In genomic region chr7:148304456-148304855, GRCh38 we compare ENCODE assay signal across 10 cellular contexts.
A peak's percentile ranks its signal among the peaks of the same experiment; 100 is the strongest.
DNase-seq lines count a peak whose midpoint lies in the region; ATAC-seq and TF ChIP-seq lines count a peak whose summit lies in the region.
"Had no signal": no experiment of that assay in that cellular context is flagged by ENCODE, and none has a peak within 500 bp of the region (broad histone marks: within the 10 kb centered on the region; RNA-seq: fewer than 3 reads in every experiment).

No MANE protein-coding gene starts in this region.

- no peaks in the 10 kb centered on the region for H3K36me3 Mint-ChIP-seq in immature natural killer cell

- H3K9me3 ChIP-seq in A673 (ENCODE audit: low read depth, low read length, poor library complexity, severe bottlenecking) (no peaks in the 10 kb centered on the region), SU-DHL-6 (ENCODE audit: insufficient read depth, low read length) (no peaks in the 10 kb centered on the region), prostate gland (no peaks in the 10 kb centered on the region)
- H3K9me3 ChIP-seq: lower lobe of right lung had no signal

- H3K4me3 ChIP-seq in A673 (ENCODE audit: low read depth, low read length, poor library complexity, severe bottlenecking) (no peak overlapping the region), SU-DHL-6 (ENCODE audit: insufficient read depth, low read length, poor library complexity, severe bottlenecking) (no peak overlapping the region), prostate gland (no peak overlapping the region)
- H3K4me3 ChIP-seq: lower lobe of right lung had no signal

- no peak overlapping the region for H2AFZ ChIP-seq in SU-DHL-6 (ENCODE audit: low read depth, low read length, severe bottlenecking)

- peak overlapping the region in 1 of 6 donors; percentile 40 for H3K27ac Mint-ChIP-seq in immature natural killer cell

- H4K20me1 ChIP-seq in SU-DHL-6 (ENCODE audit: low read depth, low read length): no peaks in the 10 kb centered on the region

- WGBS in prostate gland: 68% methylated on average over 1 of the region's 1 CpG

- H3K9me3 Mint-ChIP-seq in immature natural killer cell: peaks cover 0 to 1% (median 0%) of the 10 kb centered on the region in 6 donors

- H3K4me3 Mint-ChIP-seq in immature natural killer cell: peak overlapping the region in 1 of 5 donors; percentile 53

- ATAC-seq in GM19035 (IDR thresholded peaks at IDR 0.05; ENCODE audit: unreplicated experiment): peak; percentile 67
- ATAC-seq in HG03108 (IDR thresholded peaks at IDR 0.05; ENCODE audit: unreplicated experiment): peak; percentile 73
- no peak for ATAC-seq in left ventricle myocardium superior
- no peak for ATAC-seq in GM21381 (IDR thresholded peaks at IDR 0.05; ENCODE audit: unreplicated experiment)

- POLR2A ChIA-PET in A673 (lab: Charles Lee; ENCODE audit: low non-redundant PET): no interaction called here

- H3F3A ChIP-seq in SU-DHL-6 (ENCODE audit: insufficient read depth): no peaks in the 10 kb centered on the region

- H3K27me3 ChIP-seq in A673 (replicated peaks; ENCODE audit: insufficient read depth, low read depth, low read length, poor library complexity): no peaks in the 10 kb centered on the region
- no peaks in the 10 kb centered on the region for H3K27me3 ChIP-seq in SU-DHL-6 (ENCODE audit: low read length)
- no peaks in the 10 kb centered on the region for H3K27me3 ChIP-seq in prostate gland (replicated peaks; ENCODE audit: insufficient read depth)

- H3K4me1 Mint-ChIP-seq in immature natural killer cell: peaks cover 9 to 30% of the 10 kb centered on the region in 2 donors

- BruUV-seq in A673 (replicated peaks; lab: Mats Ljungman, UMichigan): no TSS peak

- DNase-seq in A673 (ENCODE audit: low spot score) (no peak), prostate gland (ENCODE audit: low spot score) (no peak), immature natural killer cell (no peak), left ventricle myocardium superior (no peak)
- DNase-seq: C1 segment of cervical spinal cord, lower lobe of right lung had no signal

- peak overlapping the region; percentile 29 for H3K4me2 ChIP-seq in SU-DHL-6 (ENCODE audit: low read depth, low read length, poor library complexity, severe bottlenecking)

- TF ChIP-seq POLR2A in prostate gland (IDR thresholded peaks at IDR 0.05): no peak

- H3K4me1 ChIP-seq in A673 (ENCODE audit: insufficient read depth, low read length, poor library complexity, severe bottlenecking) (peaks cover 27% of the 10 kb centered on the region), prostate gland (replicated peaks) (no peaks in the 10 kb centered on the region)
- H3K4me1 ChIP-seq: lower lobe of right lung had no signal

- TF ChIP-seq CTCF in A673 (conservative IDR thresholded peaks at IDR 0.05; ENCODE audit: low read depth, low read length): no peak
- TF ChIP-seq CTCF in SU-DHL-6 (IDR thresholded peaks at IDR 0.05; ENCODE audit: insufficient read depth, low read length, poor library complexity, severe bottlenecking): no peak
- TF ChIP-seq CTCF in prostate gland (IDR thresholded peaks at IDR 0.05): no peak

- H3K27ac ChIP-seq in A673 (ENCODE audit: low read depth, low read length, poor library complexity, severe bottlenecking): peak overlapping the region; percentile 29
- H3K27ac ChIP-seq in SU-DHL-6 (ENCODE audit: low read depth, low read length): peak overlapping the region; percentile 47
- peak overlapping the region in 1 of 2 donors; percentile 41 for H3K27ac ChIP-seq in prostate gland
- H3K27ac ChIP-seq: lower lobe of right lung had no signal

- peaks cover 0 to 6% (median 2%) of the 10 kb centered on the region in 3 donors for H3K27me3 Mint-ChIP-seq in immature natural killer cell (ENCODE audit: low read depth in 3 of 3)

- H3K36me3 ChIP-seq in A673 (ENCODE audit: insufficient read depth, low read length, poor library complexity, severe bottlenecking) (no peaks in the 10 kb centered on the region), SU-DHL-6 (ENCODE audit: low read length) (no peaks in the 10 kb centered on the region), prostate gland (no peaks in the 10 kb centered on the region)
- H3K36me3 ChIP-seq: lower lobe of right lung had no signal

- CTCF ChIA-PET in A673 (lab: Charles Lee): no interaction called here

- intact Hi-C loops in A673 (cut with micrococcal nuclease; ENCODE audit: unreplicated experiment): loop anchor here (5.0 kb wide), 1 partner anchor 33 kb away; no protein-coding TSS in a partner anchor
- intact Hi-C loops in prostate gland (cut with DNase I): no loop called here
- intact Hi-C loops in left ventricle myocardium superior (cut with micrococcal nuclease): no loop called here

- no peaks in the 10 kb centered on the region for H3K79me2 ChIP-seq in SU-DHL-6 (ENCODE audit: insufficient read depth, low read length)

- no peak overlapping the region for H3K9ac ChIP-seq in SU-DHL-6 (ENCODE audit: low read length)

- no peaks in the 10 kb centered on the region for H3K9me2 ChIP-seq in SU-DHL-6 (replicated peaks; ENCODE audit: insufficient read depth, low read length)

Comparison
In these comparisons a context has a peak if more than half of its experiments do, and no peak if none do; other contexts are left out.
1. ATAC-seq: peak in GM19035 (single experiment) and HG03108 (single experiment); none in left ventricle myocardium superior (single experiment) and GM21381 (single experiment).